ENCODE assay signal across 7 cellular contexts in the genomic region with DNA sequence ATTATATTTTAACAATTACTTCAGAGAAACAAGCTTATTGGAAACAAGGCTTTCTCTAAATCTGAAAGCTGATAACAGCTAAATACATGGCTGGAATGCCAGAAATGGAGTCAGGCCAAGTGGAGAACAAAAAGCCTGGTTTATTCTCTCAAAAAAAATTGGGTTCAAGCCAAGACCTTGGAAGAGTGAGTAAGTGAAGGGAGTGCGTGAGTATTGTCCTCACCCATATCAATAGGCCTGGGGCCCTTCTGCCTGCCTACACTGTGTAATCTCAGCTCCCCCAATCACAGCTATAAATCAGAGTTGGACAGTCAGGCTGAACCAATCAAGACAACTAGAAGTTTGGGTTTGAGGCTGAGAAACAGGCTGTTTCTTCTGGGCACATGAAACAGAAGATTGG. TPM values are rescaled to one million over a fixed set of nuclear protein-coding genes. Genes with fewer than 3 reads are reported as not detected.
A peak's percentile ranks its signal among the peaks of the same experiment; 100 is the strongest.
DNase-seq lines count a peak whose midpoint lies in the region; ATAC-seq, FAIRE-seq and TF ChIP-seq lines count a peak whose summit lies in the region.

No MANE protein-coding gene starts in this region.

- TF ChIP-seq CTCF in HFF-Myc (IDR thresholded peaks at IDR 0.05; ENCODE audit: low read depth, low read length, missing control alignments): no peak
- no peak for TF ChIP-seq CTCF in epithelial cell of esophagus (IDR thresholded peaks at IDR 0.05; ENCODE audit: insufficient read depth, low read depth, low read length, missing control alignments)
- no peak for TF ChIP-seq CTCF in kidney (IDR thresholded peaks at IDR 0.05; ENCODE audit: borderline replicate concordance, extremely low read depth, insufficient read depth)

- H3K27ac Mint-ChIP-seq in naive thymus-derived CD8-positive, alpha-beta T cell: peak overlapping the region; percentile 14 to 96 (median 54)

- FAIRE-seq in RCC 7860 (lab: Jason Lieb, UNC): no peak
- no peak for FAIRE-seq in kidney (lab: Jason Lieb, UNC)

- ATAC-seq in naive thymus-derived CD8-positive, alpha-beta T cell: peak; percentile 26 to 56
- ATAC-seq in HG03439 (IDR thresholded peaks at IDR 0.05; ENCODE audit: unreplicated experiment): no peak

- peak overlapping the region in 4 of 10 donors; percentile 7 to 64 (median 62) for H3K4me3 Mint-ChIP-seq in naive thymus-derived CD8-positive, alpha-beta T cell

- H3K4me3 ChIP-seq in HFF-Myc (replicated peaks; ENCODE audit: low read depth, low read length) (no peak overlapping the region), epithelial cell of esophagus (ENCODE audit: low read length) (no peak overlapping the region), kidney (ENCODE audit: low read length in 2 of 2) (no peak overlapping the region)

- H3K27me3 Mint-ChIP-seq in naive thymus-derived CD8-positive, alpha-beta T cell: no peaks in the 10 kb centered on the region

- H3K4me1 Mint-ChIP-seq in naive thymus-derived CD8-positive, alpha-beta T cell: peaks cover 23 to 76% (median 63%) of the 10 kb centered on the region in 4 donors

- H3K9me3 ChIP-seq in kidney (ENCODE audit: control insufficient read depth in 1 of 2, low read length in 2 of 2): no peaks in the 10 kb centered on the region

- intact Hi-C loops in kidney (cut with DNase I): no loop called here

- H3K36me3 ChIP-seq in kidney (ENCODE audit: control insufficient read depth in 1 of 2, insufficient read depth in 2 of 2, low read length in 2 of 2): peaks cover 3 to 8% of the 10 kb centered on the region in 2 donors

- DNase-seq in HFF-Myc (ENCODE audit: extremely low read depth, low read depth) (peak; percentile 41), RCC 7860 (ENCODE audit: low spot score) (peak; percentile 26), epithelial cell of esophagus (ENCODE audit: low read depth) (peak; percentile 95), kidney (no peak), NCI-H187 treated with DMSO at 0.1 percent for 48 hours (lab: John Stamatoyannopoulos, UW) (no peak)
- no peak for DNase-seq in naive thymus-derived CD8-positive, alpha-beta T cell

- H3K9me3 Mint-ChIP-seq in naive thymus-derived CD8-positive, alpha-beta T cell: no peaks in the 10 kb centered on the region

- POLR2A ChIA-PET in naive thymus-derived CD8-positive, alpha-beta T cell (lab: Charles Lee): interaction anchor here (0.8 kb wide), 1 partner anchor 13 kb away, joined by 6 read pairs; no protein-coding TSS in a partner anchor

- peaks cover 0 to 61% (median 13%) of the 10 kb centered on the region in 3 donors for H3K36me3 Mint-ChIP-seq in naive thymus-derived CD8-positive, alpha-beta T cell

- peaks cover 4 to 6% of the 10 kb centered on the region in 2 donors for H3K4me1 ChIP-seq in kidney (ENCODE audit: control insufficient read depth in 1 of 2, insufficient read depth in 1 of 2, low read depth in 1 of 2, low read length in 2 of 2)

- H3K27ac ChIP-seq in kidney (ENCODE audit: low read depth in 2 of 2, low read length in 2 of 2): peak overlapping the region in 1 of 2 donors; percentile 1

- peak overlapping the region in 1 of 2 donors; percentile 17 for H3K9ac ChIP-seq in kidney (ENCODE audit: low read length in 2 of 2)

RNA-seq across cellular contexts. Expression of gene KYAT3, which starts 7.4 kb away (rescaled TPM):
- 10 to 100 TPM; 26.6 to 28.2 TPM for total RNA-seq in naive thymus-derived CD8-positive, alpha-beta T cell
- 10 to 100 TPM; 20.6 to 25.2 (median 22.8) TPM for polyA plus RNA-seq in naive thymus-derived CD8-positive, alpha-beta T cell
- total RNA-seq in kidney: 32.4 TPM
- polyA plus RNA-seq in kidney (ENCODE audit: insufficient read depth, low read depth, low replicate concordance): 24.6 TPM

RNA-seq across cellular contexts. Expression of gene RBMXL1, which starts 7.4 kb away (rescaled TPM):
- total RNA-seq in naive thymus-derived CD8-positive, alpha-beta T cell: 10 to 100 TPM; 20.3 to 21.6 TPM
- polyA plus RNA-seq in naive thymus-derived CD8-positive, alpha-beta T cell: 10 to 100 TPM in 2 of 3 donors, 1 to 10 TPM in 1; 9.5 to 10.8 (median 10.2) TPM
- total RNA-seq in kidney: 19.5 TPM
- 4.9 TPM for polyA plus RNA-seq in kidney (ENCODE audit: insufficient read depth, low read depth, low replicate concordance)

RNA-seq across cellular contexts. Expression of gene GBP3, which starts 37.6 kb away (rescaled TPM):
- total RNA-seq in naive thymus-derived CD8-positive, alpha-beta T cell: 10 to 100 TPM; 31.6 to 39.4 TPM
- polyA plus RNA-seq in naive thymus-derived CD8-positive, alpha-beta T cell: 10 to 100 TPM in 1 of 3 donors, 1 to 10 TPM in 2; 7.7 to 10.4 (median 9.4) TPM
- 57.7 TPM for total RNA-seq in kidney
- 31.5 TPM for polyA plus RNA-seq in kidney (ENCODE audit: insufficient read depth, low read depth, low replicate concordance)

Comparison
In these comparisons a context has a peak if more than half of its experiments do, and no peak if none do; other contexts are left out.
1. DNase-seq: peak in HFF-Myc (single experiment), RCC 7860 (single experiment) and epithelial cell of esophagus (single experiment); none in naive thymus-derived CD8-positive, alpha-beta T cell (0 of 10), kidney (single experiment) and NCI-H187 treated with DMSO at 0.1 percent for 48 hours (single experiment).